Comparison of ENCODE assay signal across 13 cellular contexts in the genomic region with DNA sequence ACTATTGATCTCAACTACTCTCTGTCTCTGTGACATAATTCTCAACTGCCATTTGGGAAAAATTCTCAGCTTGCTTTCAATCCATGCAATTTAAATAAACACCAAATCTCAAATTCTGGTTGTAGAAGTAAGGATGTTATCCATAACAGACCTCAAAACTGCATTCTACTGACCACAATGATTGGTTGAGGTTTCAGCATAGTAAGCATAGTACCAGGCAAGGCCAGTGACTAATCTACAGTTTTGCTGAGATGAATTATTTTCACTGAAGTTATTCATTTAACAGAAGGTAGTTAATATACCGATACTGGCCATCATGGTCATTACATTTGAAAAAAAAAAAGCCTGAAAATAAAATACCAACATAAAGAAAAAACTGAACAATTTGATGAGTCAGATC.
DNase-seq lines count a peak whose midpoint lies in the region; ATAC-seq, FAIRE-seq and TF ChIP-seq lines count a peak whose summit lies in the region.
"Had no signal": no experiment of that assay in that cellular context is flagged by ENCODE, and none has a peak within 500 bp of the region (broad histone marks: within the 10 kb centered on the region; RNA-seq: fewer than 3 reads in every experiment).

No MANE protein-coding gene starts in this region.

- H3K27me3 ChIP-seq in mammary epithelial cell (ENCODE audit: insufficient read depth, low read length) (no peaks in the 10 kb centered on the region), breast epithelium (no peaks in the 10 kb centered on the region), vagina (no peaks in the 10 kb centered on the region)

- peak; percentile 32 for FAIRE-seq in RCC 7860 (lab: Jason Lieb, UNC)

- TF ChIP-seq POLR2A in breast epithelium (IDR thresholded peaks at IDR 0.05) = no peak
- TF ChIP-seq POLR2A in vagina (IDR thresholded peaks at IDR 0.05) = no peak

- 90% methylated on average over 1 of the region's 1 CpG for WGBS in mammary epithelial cell (ENCODE audit: low coverage, missing lambda C conversion rate)

- dilution Hi-C loops in mammary epithelial cell (cut with HindIII; ENCODE audit: low sequenced_read_pairs) = no loop called here

- H3K4me3 ChIP-seq in mammary epithelial cell (replicated peaks in 1 of 3; ENCODE audit: insufficient read depth in 1 of 3, low read depth in 2 of 3, low read length in 3 of 3) (no peak overlapping the region), breast epithelium (no peak overlapping the region), vagina (no peak overlapping the region)

- intact Hi-C loops in mammary epithelial cell (cut with micrococcal nuclease) (no loop called here), breast epithelium (cut with DNase I; ENCODE audit: low total_unique reads) (no loop called here), vagina (cut with DNase I) (no loop called here)

- peak; percentile 5 for DNase-seq in mammary epithelial cell
- DNase-seq in breast epithelium (ENCODE audit: low spot score in 2 of 2) = no peak
- no peak for DNase-seq in RCC 7860 (ENCODE audit: low spot score)
- DNase-seq in astrocyte of the hippocampus (ENCODE audit: low read depth, low spot score) = peak; percentile 22
- no peak for DNase-seq in dermis blood vessel endothelial cell
- DNase-seq in OCI-M1 (lab: John Stamatoyannopoulos, UW) = no peak
- no peak for DNase-seq in vagina (ENCODE audit: extremely low spot score in 2 of 2)
- DNase-seq: Caco-2; CD8-positive, alpha-beta T cell; DMS53; H7 had no signal

- H3K27ac ChIP-seq in mammary epithelial cell (ENCODE audit: insufficient read depth, low read depth, low read length) (no peak overlapping the region), breast epithelium (no peak overlapping the region), vagina (no peak overlapping the region)
- H3K27ac ChIP-seq: 22Rv1 had no signal

- H3K9me3 ChIP-seq in mammary epithelial cell (replicated peaks; ENCODE audit: insufficient read depth, low read length) = no peaks in the 10 kb centered on the region
- H3K9me3 ChIP-seq in breast epithelium = no peaks in the 10 kb centered on the region
- no peaks in the 10 kb centered on the region for H3K9me3 ChIP-seq in vagina
- H3K9me3 ChIP-seq: Caco-2 had no signal

- in situ Hi-C loops in mammary epithelial cell (cut with MboI; ENCODE audit: low sequenced_read_pairs in 2 of 2) = no loop called here

- H4K20me1 ChIP-seq in mammary epithelial cell (ENCODE audit: insufficient read depth, low read length) = no peaks in the 10 kb centered on the region

- no peak overlapping the region for H2AFZ ChIP-seq in mammary epithelial cell (ENCODE audit: low read depth, low read length)

- no peak overlapping the region for H3K9ac ChIP-seq in mammary epithelial cell (ENCODE audit: insufficient read depth, low read length)

- CTCF ChIA-PET in mammary epithelial cell (lab: Charles Lee; ENCODE audit: low non-redundant PET) = no interaction called here

- BruUV-seq in mammary epithelial cell (replicated peaks; lab: Mats Ljungman, UMichigan) = no TSS peak

- ATAC-seq in HG03045 (IDR thresholded peaks at IDR 0.05; ENCODE audit: unreplicated experiment) = no peak
- ATAC-seq: CD8-positive, alpha-beta T cell had no signal

- no peaks in the 10 kb centered on the region for H3K79me2 ChIP-seq in mammary epithelial cell (ENCODE audit: insufficient read depth, low read length)

- H3K4me1 ChIP-seq in mammary epithelial cell (ENCODE audit: insufficient read depth, low read length) (no peaks in the 10 kb centered on the region), breast epithelium (no peaks in the 10 kb centered on the region), vagina (no peaks in the 10 kb centered on the region)
- H3K4me1 ChIP-seq: Caco-2 had no signal

- no peak overlapping the region for H3K4me2 ChIP-seq in mammary epithelial cell (ENCODE audit: insufficient read depth, low read depth, low read length)

- H3K36me3 ChIP-seq in mammary epithelial cell (ENCODE audit: insufficient read depth, low read length) (no peaks in the 10 kb centered on the region), breast epithelium (peaks cover 3% of the 10 kb centered on the region), vagina (no peaks in the 10 kb centered on the region)

- TF ChIP-seq CTCF in mammary epithelial cell (conservative IDR thresholded peaks at IDR 0.05 in 1 of 2, IDR thresholded peaks at IDR 0.05 in 1 of 2; ENCODE audit: extremely low read depth in 1 of 2, insufficient read depth in 1 of 2, low read depth in 1 of 2, low read length in 2 of 2) (no peak), breast epithelium (IDR thresholded peaks at IDR 0.05) (no peak), vagina (IDR thresholded peaks at IDR 0.05) (no peak)

Comparison
In these comparisons a context has a peak if more than half of its experiments do, and no peak if none do; other contexts are left out.
1. DNase-seq: peak in mammary epithelial cell (single experiment) and astrocyte of the hippocampus (single experiment); none in breast epithelium (0 of 2), RCC 7860 (single experiment), dermis blood vessel endothelial cell (single experiment), OCI-M1 (single experiment) and vagina (0 of 2).